ENCODE assay signal across 8 cellular contexts in the genomic region with DNA sequence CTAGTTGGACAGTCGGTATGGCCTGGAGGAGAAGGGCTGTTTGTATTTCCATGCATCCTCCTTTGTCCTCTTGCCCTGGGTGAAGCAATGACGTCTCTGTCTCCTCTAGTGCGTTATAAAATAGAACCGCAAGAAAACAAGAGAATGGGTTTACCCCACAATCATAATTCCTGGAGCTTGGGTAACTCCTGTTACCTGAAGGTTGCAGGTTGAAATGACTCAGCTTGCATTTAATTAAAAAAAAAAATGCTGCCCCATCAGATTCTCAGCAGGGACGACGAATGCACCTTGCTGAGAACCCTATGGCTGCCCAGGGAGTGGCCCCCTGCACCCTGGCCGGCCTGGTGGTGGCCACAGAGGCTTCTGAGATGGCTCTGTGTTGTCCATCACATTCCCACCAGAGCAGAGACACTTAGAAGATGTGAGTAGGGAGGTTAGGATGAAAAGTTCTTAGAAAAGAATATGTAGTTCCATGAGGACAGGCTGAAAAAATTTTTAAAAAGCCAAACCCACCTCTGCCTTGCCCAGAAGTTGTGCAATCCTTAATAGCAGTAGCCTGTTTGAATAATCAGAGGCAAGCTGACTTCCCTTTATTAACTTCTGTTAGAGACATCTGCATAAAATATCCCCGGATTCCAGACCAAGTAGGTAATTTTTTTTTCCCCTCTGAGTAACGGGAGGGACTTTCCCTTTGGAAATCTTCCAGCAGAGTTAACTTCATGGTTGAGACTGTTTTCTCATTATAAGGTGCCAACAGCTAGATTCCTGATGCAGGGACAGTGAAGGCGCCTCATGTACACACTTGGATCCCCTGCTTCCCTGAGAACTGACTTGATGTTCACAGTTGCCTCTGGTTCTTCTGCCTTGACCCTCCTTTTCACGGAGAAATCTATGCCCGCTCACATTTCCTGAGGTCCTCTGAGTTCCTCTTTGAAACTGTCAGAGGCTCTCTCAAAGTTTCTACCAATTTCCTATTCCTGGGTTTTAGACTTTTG.
DNase-seq lines count a peak whose midpoint lies in the region; ATAC-seq and TF ChIP-seq lines count a peak whose summit lies in the region.

No MANE protein-coding gene starts in this region.

- H3K27ac ChIP-seq in body of pancreas (peak overlapping the region; percentile 34 to 90 (median 78)), suprapubic skin (peak overlapping the region; percentile 82)

- H3K9me3 ChIP-seq in body of pancreas (no peaks in the 10 kb centered on the region), suprapubic skin (no peaks in the 10 kb centered on the region)

- H3K36me3 ChIP-seq in body of pancreas (replicated peaks in 1 of 2; ENCODE audit: insufficient read depth in 1 of 2, low read depth in 2 of 2) = no peaks in the 10 kb centered on the region
- no peaks in the 10 kb centered on the region for H3K36me3 ChIP-seq in suprapubic skin

- H3K4me3 ChIP-seq in body of pancreas = no peak overlapping the region
- no peak overlapping the region for H3K4me3 ChIP-seq in suprapubic skin

- H3K27me3 ChIP-seq in body of pancreas (no peaks in the 10 kb centered on the region), suprapubic skin (no peaks in the 10 kb centered on the region)

- TF ChIP-seq CTCF in body of pancreas (IDR thresholded peaks at IDR 0.05) (no peak), suprapubic skin (IDR thresholded peaks at IDR 0.05) (no peak)

- intact Hi-C loops in body of pancreas (cut with DNase I) (no loop called here), left colon (cut with DNase I, micrococcal nuclease) (no loop called here)

- TF ChIP-seq POLR2A in body of pancreas (IDR thresholded peaks at IDR 0.05) = peak in 2 of 3 donors; percentile 74 to 79
- no peak for TF ChIP-seq POLR2A in suprapubic skin (IDR thresholded peaks at IDR 0.05)

- peak; percentile 81 for ATAC-seq in body of pancreas
- peak; percentile 11 for ATAC-seq in left colon

- peaks cover 55% of the 10 kb centered on the region for H3K4me1 ChIP-seq in body of pancreas
- H3K4me1 ChIP-seq in suprapubic skin = peaks cover 46% of the 10 kb centered on the region

- DNase-seq in AG20443 (ENCODE audit: low spot score) = peak; percentile 80
- DNase-seq in LoVo (ENCODE audit: low spot score) = peak; percentile 27
- DNase-seq in body of pancreas = peak in 1 of 4 donors; percentile 46
- no peak for DNase-seq in left colon
- no peak for DNase-seq in suprapubic skin (ENCODE audit: low spot score in 2 of 2)
- DNase-seq in activated CD4-positive, CD25-positive, alpha-beta regulatory T cell treated with anti-CD3 and anti-CD28 coated beads, Interleukin-2, amount 50 U/mL, for 72 hours = no peak
- DNase-seq in NCI-H1105 treated with DMSO at 0.1 percent for 48 hours (lab: John Stamatoyannopoulos, UW) = no peak
- DNase-seq in activated effector memory CD4-positive, alpha-beta T cell treated with Interleukin-2 at 50 U/mL for 16 hours = no peak

- WGBS in body of pancreas, 2 donors = 45 to 62% methylated on average over 12 of the region's 12 CpGs
- 37% methylated on average over 12 of the region's 12 CpGs for WGBS in suprapubic skin

- no peak for TF ChIP-seq EP300 in suprapubic skin (IDR thresholded peaks at IDR 0.05)

Comparison
In these comparisons a context has a peak if more than half of its experiments do, and no peak if none do; other contexts are left out.
1. DNase-seq: peak in AG20443 (single experiment) and LoVo (single experiment); none in left colon (0 of 2), suprapubic skin (0 of 2), activated CD4-positive, CD25-positive, alpha-beta regulatory T cell treated with anti-CD3 and anti-CD28 coated beads, Interleukin-2, amount 50 U/mL, for 72 hours (single experiment), NCI-H1105 treated with DMSO at 0.1 percent for 48 hours (single experiment) and activated effector memory CD4-positive, alpha-beta T cell treated with Interleukin-2 at 50 U/mL for 16 hours (single experiment).
2. POLR2A ChIP-seq: peak in body of pancreas (2 of 3); none in suprapubic skin (0 of 2).